In genomic region chr12:55220725-55221124, GRCh38 we compare ENCODE assay signal across 11 cellular contexts. TPM values are rescaled to one million over a fixed set of nuclear protein-coding genes. Genes with fewer than 3 reads are reported as not detected.
"Had no signal": no experiment of that assay in that cellular context is flagged by ENCODE, and none has a peak within 500 bp of the region (broad histone marks: within the 10 kb centered on the region; RNA-seq: fewer than 3 reads in every experiment).

OR10A7 (plus strand) TSS chr12:55221025; CDS start chr12:55221025, 0 bp downstream.

- H3K27ac Mint-ChIP-seq: H9, HFFc6 had no signal

- DNase-seq: GM23248, GOT3, H7, H9, HCEC 1CT, HFFc6 had no signal

- H3K9me3 ChIP-seq: HAP-1 had no signal

- H3K4me1 Mint-ChIP-seq: H9 had no signal

- H2AFZ ChIP-seq: GM23248 had no signal

- H3K4me1 ChIP-seq: HAP-1 had no signal

- ATAC-seq: HCT116 had no signal

- H3K4me3 Mint-ChIP-seq: H9, HFFc6 had no signal

- H3K36me3 ChIP-seq: HAP-1 had no signal

- H3K9me3 Mint-ChIP-seq: H9 had no signal

- H3K27ac ChIP-seq: GM23248 had no signal

- H3K4me3 ChIP-seq: GM23248, HAP-1 had no signal

- FAIRE-seq: H1, H54 had no signal

RNA-seq across cellular contexts. Expression of gene OR10A7, which starts in this region (rescaled TPM):
- total RNA-seq: GM23248, H1, H4, H7, H9, HFFc6 had no signal
- polyA plus RNA-seq: GM23248, H1 had no signal
